ENCODE assay signal across 21 cellular contexts in the genomic region with DNA sequence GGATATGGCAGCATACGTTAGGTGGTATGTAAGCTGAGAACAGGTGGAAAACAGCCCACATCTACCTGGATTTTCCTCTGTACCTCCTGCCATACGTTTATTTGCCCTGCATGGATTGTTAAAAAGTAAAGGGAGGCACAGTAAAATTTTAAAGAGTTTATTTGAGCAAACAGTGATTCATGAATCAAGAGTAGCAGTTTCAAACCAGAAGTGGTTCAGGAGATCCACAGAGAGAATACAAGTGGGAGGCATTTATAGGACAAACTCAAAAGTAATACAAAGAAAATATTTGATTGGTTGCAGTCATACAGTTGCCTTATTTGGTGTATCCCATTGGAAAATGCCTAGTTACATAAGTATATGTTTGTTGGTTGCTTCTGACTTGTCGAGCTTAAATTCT.
"Had no signal": no experiment of that assay in that cellular context is flagged by ENCODE, and none has a peak within 500 bp of the region (broad histone marks: within the 10 kb centered on the region; RNA-seq: fewer than 3 reads in every experiment).

No MANE protein-coding gene starts in this region.

- H3K4me3 ChIP-seq: colonic mucosa, esophagus muscularis mucosa, gastroesophageal sphincter, heart left ventricle, hepatocyte, left lung, lower lobe of right lung had no signal

- H3K4me2 ChIP-seq: hepatocyte had no signal

- DNase-seq: colonic mucosa; cortex of kidney; effector CD8-positive, alpha-beta T cell; effector memory CD8-positive, alpha-beta T cell; endodermal cell; foreskin keratinocyte; heart left ventricle; hypothalamus; immature natural killer cell; islet precursor cell; kidney; left cardiac atrium; left lung; left ventricle myocardium superior; lower lobe of right lung; mesendoderm; midbrain; naive thymus-derived CD4-positive, alpha-beta T cell had no signal

- H3K36me3 ChIP-seq: colonic mucosa, esophagus muscularis mucosa, gastroesophageal sphincter, heart left ventricle, left lung, lower lobe of right lung had no signal

- H3K4me1 ChIP-seq: colonic mucosa, esophagus muscularis mucosa, foreskin keratinocyte, gastroesophageal sphincter, heart left ventricle, left lung, lower lobe of right lung had no signal

- H3K27me3 ChIP-seq: colonic mucosa, esophagus muscularis mucosa, foreskin keratinocyte, gastroesophageal sphincter, heart left ventricle, hepatocyte, left lung had no signal

- H3K27ac ChIP-seq: colonic mucosa, esophagus muscularis mucosa, foreskin keratinocyte, gastroesophageal sphincter, heart left ventricle, hepatocyte, left lung, lower lobe of right lung had no signal

- ATAC-seq: effector memory CD8-positive, alpha-beta T cell; foreskin keratinocyte; gastroesophageal sphincter; heart left ventricle; left cardiac atrium; left lung; left ventricle myocardium superior; lower lobe of right lung; naive thymus-derived CD4-positive, alpha-beta T cell had no signal

- H2AFZ ChIP-seq: hepatocyte had no signal

- H3K9me3 ChIP-seq: colonic mucosa, esophagus muscularis mucosa, gastroesophageal sphincter, heart left ventricle, left lung, lower lobe of right lung had no signal

- H3K79me2 ChIP-seq: hepatocyte had no signal
